17 cellular contexts compared by ENCODE assay signal in genomic region chr6:72941263-72941662, GRCh38.
A peak's percentile ranks its signal among the peaks of the same experiment; 100 is the strongest.
DNase-seq lines count a peak whose midpoint lies in the region; ATAC-seq and TF ChIP-seq lines count a peak whose summit lies in the region.
"Had no signal": no experiment of that assay in that cellular context is flagged by ENCODE, and none has a peak within 500 bp of the region (broad histone marks: within the 10 kb centered on the region; RNA-seq: fewer than 3 reads in every experiment).

No MANE protein-coding gene starts in this region.

- H3K4me1 Mint-ChIP-seq in Calu3 (ENCODE audit: low read depth, unreplicated experiment), result peaks cover 9% of the 10 kb centered on the region
- peaks cover 5 to 20% (median 13%) of the 10 kb centered on the region in 4 donors for H3K4me1 Mint-ChIP-seq in naive thymus-derived CD8-positive, alpha-beta T cell
- H3K4me1 Mint-ChIP-seq: CD4-positive, alpha-beta memory T cell; CD8-positive, alpha-beta memory T cell had no signal

- CTCF ChIA-PET in Calu3 (lab: Charles Lee), result interaction anchor here (1.0 kb wide), 1 partner anchor 9 kb away, joined by 3 read pairs; no protein-coding TSS in a partner anchor
- CTCF ChIA-PET in HEK293 (lab: Yijun Ruan, JAX), result no interaction called here

- H3K9me3 ChIP-seq in HEK293 (ENCODE audit: control insufficient read depth, insufficient read depth, low read depth, low read length) (no peaks in the 10 kb centered on the region), neutrophil (no peaks in the 10 kb centered on the region)
- H3K9me3 ChIP-seq: BE2C, BLaER1 had no signal

- H3K27ac ChIP-seq in HEK293 (ENCODE audit: extremely low read depth, low read depth, low read length) (no peak overlapping the region), neutrophil (peak overlapping the region; percentile 16)
- H3K27ac ChIP-seq: BLaER1 had no signal

- peak overlapping the region; percentile 58 for H3K27ac Mint-ChIP-seq in Calu3 (ENCODE audit: unreplicated experiment)
- no peak overlapping the region for H3K27ac Mint-ChIP-seq in naive thymus-derived CD8-positive, alpha-beta T cell
- H3K27ac Mint-ChIP-seq: CD14-positive monocyte; CD4-positive, alpha-beta memory T cell; CD4-positive, CD25-positive, alpha-beta regulatory T cell; CD8-positive, alpha-beta memory T cell had no signal

- TF ChIP-seq CTCF in Calu3 (IDR thresholded peaks at IDR 0.05; ENCODE audit: unreplicated experiment) (no peak), HEK293 (tag by site-specific recombination; IDR thresholded peaks at IDR 0.05) (no peak), neutrophil (IDR thresholded peaks at IDR 0.05) (no peak)

- no peak for ATAC-seq in naive thymus-derived CD8-positive, alpha-beta T cell

- no peak overlapping the region for H3K4me3 Mint-ChIP-seq in Calu3 (ENCODE audit: low read depth, unreplicated experiment)
- no peak overlapping the region for H3K4me3 Mint-ChIP-seq in naive thymus-derived CD8-positive, alpha-beta T cell
- H3K4me3 Mint-ChIP-seq: CD14-positive monocyte; CD4-positive, alpha-beta memory T cell; CD4-positive, CD25-positive, alpha-beta regulatory T cell; CD8-positive, alpha-beta memory T cell had no signal

- intact Hi-C loops in Calu3 (cut with micrococcal nuclease; ENCODE audit: unreplicated experiment), result no loop called here

- BruUV-seq in Calu3 (replicated peaks; lab: Mats Ljungman, UMichigan), result no TSS peak

- DNase-seq in Calu3, result no peak
- DNase-seq in stimulated activated CD4-positive, alpha-beta T cell treated with anti-CD3 and anti-CD28 coated beads, Interleukin-1b, Interleukin-23, amount 100 ng/mL, for 48 hours, result no peak
- no peak for DNase-seq in naive thymus-derived CD8-positive, alpha-beta T cell
- DNase-seq: 8988T; ACHN; BE2C; C1 segment of cervical spinal cord; CD4-positive, alpha-beta memory T cell; CD4-positive, CD25-positive, alpha-beta regulatory T cell; CD8-positive, alpha-beta memory T cell; COR-L47; DMS79 treated with DMSO at 0.1 percent for 48 hours; GF-D8 had no signal

- H3K4me3 ChIP-seq in HEK293 (ENCODE audit: low read depth, low read length) (no peak overlapping the region), neutrophil (ENCODE audit: low read depth in 1 of 2, low read length in 1 of 2) (no peak overlapping the region)
- H3K4me3 ChIP-seq: BLaER1 had no signal

- H3K36me3 ChIP-seq in HEK293 (ENCODE audit: control insufficient read depth in 2 of 2, insufficient read depth in 1 of 2, low read length in 2 of 2) (no peaks in the 10 kb centered on the region), neutrophil (no peaks in the 10 kb centered on the region)
- H3K36me3 ChIP-seq: BE2C had no signal

- H3K27me3 Mint-ChIP-seq in Calu3 (ENCODE audit: unreplicated experiment), result no peaks in the 10 kb centered on the region
- no peaks in the 10 kb centered on the region for H3K27me3 Mint-ChIP-seq in naive thymus-derived CD8-positive, alpha-beta T cell
- H3K27me3 Mint-ChIP-seq: CD4-positive, alpha-beta memory T cell; CD4-positive, CD25-positive, alpha-beta regulatory T cell; CD8-positive, alpha-beta memory T cell had no signal

- H3K36me3 Mint-ChIP-seq in Calu3 (ENCODE audit: insufficient read depth, unreplicated experiment), result no peaks in the 10 kb centered on the region
- H3K36me3 Mint-ChIP-seq in naive thymus-derived CD8-positive, alpha-beta T cell, result peaks cover 0 to 2% (median 0%) of the 10 kb centered on the region in 3 donors
- H3K36me3 Mint-ChIP-seq: CD14-positive monocyte; CD4-positive, alpha-beta memory T cell; CD4-positive, CD25-positive, alpha-beta regulatory T cell; CD8-positive, alpha-beta memory T cell had no signal

- POLR2A ChIA-PET in HEK293 (lab: Yijun Ruan, JAX), result no interaction called here
- POLR2A ChIA-PET in naive thymus-derived CD8-positive, alpha-beta T cell (lab: Charles Lee), result no interaction called here

- H3K9me3 Mint-ChIP-seq in Calu3 (ENCODE audit: low read depth, unreplicated experiment), result no peaks in the 10 kb centered on the region
- H3K9me3 Mint-ChIP-seq in naive thymus-derived CD8-positive, alpha-beta T cell, result no peaks in the 10 kb centered on the region
- H3K9me3 Mint-ChIP-seq: CD4-positive, alpha-beta memory T cell; CD4-positive, CD25-positive, alpha-beta regulatory T cell; CD8-positive, alpha-beta memory T cell had no signal

- no peaks in the 10 kb centered on the region for H3K4me1 ChIP-seq in HEK293 (ENCODE audit: control insufficient read depth, insufficient read depth, low read length)
- H3K4me1 ChIP-seq in neutrophil (ENCODE audit: control insufficient read depth in 1 of 2, insufficient read depth in 1 of 2, low read depth in 1 of 2, low read length in 1 of 2), result no peaks in the 10 kb centered on the region
- H3K4me1 ChIP-seq: BE2C, BLaER1 had no signal

- H3K27me3 ChIP-seq in neutrophil, result no peaks in the 10 kb centered on the region
- H3K27me3 ChIP-seq: BE2C, BLaER1 had no signal

TF ChIP-seq in HEK293, 187 proteins besides CTCF, POLR2A, EP300 and RAD21:
- TF ChIP-seq ZNF341 (tag by site-specific recombination; IDR thresholded peaks at IDR 0.05; ENCODE audit: low read depth) (no peak), ZNF366 (tag by site-specific recombination; conservative IDR thresholded peaks at IDR 0.05) (peak; percentile 92)
